In genomic region chr14:99075771-99076370, GRCh38 we compare ENCODE assay signal across 27 cellular contexts.
DNase-seq lines count a peak whose midpoint lies in the region; ATAC-seq and TF ChIP-seq lines count a peak whose summit lies in the region.
"Had no signal": no experiment of that assay in that cellular context is flagged by ENCODE, and none has a peak within 500 bp of the region (broad histone marks: within the 10 kb centered on the region; RNA-seq: fewer than 3 reads in every experiment).

No MANE protein-coding gene starts in this region.

- no peaks in the 10 kb centered on the region; the same call in 1 of the 2 replicates for H3K4me1 ChIP-seq in H9 (ENCODE audit: insufficient read depth, low read length)
- H3K4me1 ChIP-seq in mammary epithelial cell (ENCODE audit: insufficient read depth, low read length): no peaks in the 10 kb centered on the region
- H3K4me1 ChIP-seq in neutrophil (ENCODE audit: control insufficient read depth in 1 of 2, insufficient read depth in 1 of 2, low read depth in 1 of 2, low read length in 1 of 2): peaks cover 8 to 65% of the 10 kb centered on the region in 2 experiments
- H3K4me1 ChIP-seq in tibial artery: no peaks in the 10 kb centered on the region
- H3K4me1 ChIP-seq: Caco-2, lower lobe of right lung, SJSA1, upper lobe of right lung had no signal

- no peaks in the 10 kb centered on the region for H4K20me1 ChIP-seq in H9 (ENCODE audit: control insufficient read depth, insufficient read depth, insufficient read length)
- no peaks in the 10 kb centered on the region for H4K20me1 ChIP-seq in mammary epithelial cell (ENCODE audit: insufficient read depth, low read length)

- H3K79me2 ChIP-seq in H9 (ENCODE audit: insufficient read depth, low read length): no peaks in the 10 kb centered on the region
- H3K79me2 ChIP-seq in mammary epithelial cell (ENCODE audit: insufficient read depth, low read length): no peaks in the 10 kb centered on the region

- H3K4me1 Mint-ChIP-seq in H9 (no peaks in the 10 kb centered on the region), nephron progenitor cell (no peaks in the 10 kb centered on the region)

- H3K9me3 Mint-ChIP-seq in H9: peaks cover 0 to 13% of the 10 kb centered on the region in 2 experiments
- peaks cover 19% of the 10 kb centered on the region for H3K9me3 Mint-ChIP-seq in nephron progenitor cell

- in situ Hi-C loops in mammary epithelial cell (cut with MboI; ENCODE audit: low sequenced_read_pairs in 2 of 2): no loop called here

- TF ChIP-seq CTCF in H9 (conservative IDR thresholded peaks at IDR 0.05): no peak
- TF ChIP-seq CTCF in mammary epithelial cell (conservative IDR thresholded peaks at IDR 0.05 in 1 of 2, IDR thresholded peaks at IDR 0.05 in 1 of 2; ENCODE audit: extremely low read depth in 1 of 2, insufficient read depth in 1 of 2, low read depth in 1 of 2, low read length in 2 of 2): no peak
- no peak for TF ChIP-seq CTCF in neutrophil (IDR thresholded peaks at IDR 0.05)
- no peak for TF ChIP-seq CTCF in nephron progenitor cell (IDR thresholded peaks at IDR 0.05)
- TF ChIP-seq CTCF in tibial artery (IDR thresholded peaks at IDR 0.05): no peak

- no peak overlapping the region for H4K5ac ChIP-seq in H9 (ENCODE audit: insufficient read length, low read depth, low read length)

- no peak overlapping the region for H3K27ac Mint-ChIP-seq in H9
- no peak overlapping the region for H3K27ac Mint-ChIP-seq in nephron progenitor cell
- H3K27ac Mint-ChIP-seq: activated CD4-positive, alpha-beta T cell treated with anti-CD3 and anti-CD28 coated beads, Interleukin-2, amount 10 ng/mL, durations not matched to agents 24 days and 14 days; activated CD8-positive, alpha-beta memory T cell treated with anti-CD3 and anti-CD28 coated beads, Interleukin-2, amount 10 ng/mL, durations not matched to agents 7 days and 5 days; activated naive CD4-positive, alpha-beta T cell treated with anti-CD3 and anti-CD28 coated beads, Interleukin-2, amount 50 U/mL, for 24 hours; activated T-helper 1 cell treated with anti-CD3 and anti-CD28 coated beads, Interleukin-12 subunit alpha, Interleukin-12 subunit beta, Interleukin-2, Interleukin-4 antibody, amounts not matched to agents 30 ng/mL and 10 ng/mL and 1 ng/mL, durations not matched to agents 14 hours and 24 hours and 36 hours; T-helper 17 cell had no signal

- H3K4me3 Mint-ChIP-seq in H9 (no peak overlapping the region), nephron progenitor cell (no peak overlapping the region)
- H3K4me3 Mint-ChIP-seq: activated CD4-positive, alpha-beta T cell treated with anti-CD3 and anti-CD28 coated beads, Interleukin-2, amount 10 ng/mL, durations not matched to agents 24 days and 14 days; activated CD8-positive, alpha-beta memory T cell treated with anti-CD3 and anti-CD28 coated beads, Interleukin-2, amount 10 ng/mL, durations not matched to agents 7 days and 5 days; activated naive CD4-positive, alpha-beta T cell treated with anti-CD3 and anti-CD28 coated beads, Interleukin-2, amount 50 U/mL, for 24 hours; activated T-helper 1 cell treated with anti-CD3 and anti-CD28 coated beads, Interleukin-12 subunit alpha, Interleukin-12 subunit beta, Interleukin-2, Interleukin-4 antibody, amounts not matched to agents 30 ng/mL and 10 ng/mL and 1 ng/mL, durations not matched to agents 14 hours and 24 hours and 36 hours; T-helper 17 cell had no signal

- no peak overlapping the region for H4K8ac ChIP-seq in H9 (replicated peaks; ENCODE audit: insufficient read length, low read depth, low read length)

- no peaks in the 10 kb centered on the region for H3K27me3 Mint-ChIP-seq in H9 (ENCODE audit: low read depth)
- peaks cover 23% of the 10 kb centered on the region for H3K27me3 Mint-ChIP-seq in nephron progenitor cell (ENCODE audit: low read depth, poor library complexity)
- H3K27me3 Mint-ChIP-seq: activated CD4-positive, alpha-beta T cell treated with anti-CD3 and anti-CD28 coated beads, Interleukin-2, amount 10 ng/mL, durations not matched to agents 24 days and 14 days; activated CD8-positive, alpha-beta memory T cell treated with anti-CD3 and anti-CD28 coated beads, Interleukin-2, amount 10 ng/mL, durations not matched to agents 7 days and 5 days; activated naive CD4-positive, alpha-beta T cell treated with anti-CD3 and anti-CD28 coated beads, Interleukin-2, amount 50 U/mL, for 24 hours; T-helper 17 cell had no signal

- CTCF ChIA-PET in mammary epithelial cell (lab: Charles Lee; ENCODE audit: low non-redundant PET): no interaction called here

- H3K18ac ChIP-seq in H9 (ENCODE audit: insufficient read length, low read depth, low read length): no peak overlapping the region

- H3K79me1 ChIP-seq in H9 (ENCODE audit: insufficient read depth, low read depth, low read length, poor library complexity, severe bottlenecking): no peaks in the 10 kb centered on the region

- no peak overlapping the region for H4K91ac ChIP-seq in H9 (ENCODE audit: insufficient read length, low read depth, low read length)

- no peak overlapping the region for H3K14ac ChIP-seq in H9 (ENCODE audit: insufficient read depth, low read length)

- H3K4me3 ChIP-seq in mammary epithelial cell (replicated peaks in 1 of 3; ENCODE audit: insufficient read depth in 1 of 3, low read depth in 2 of 3, low read length in 3 of 3) (no peak overlapping the region), neutrophil (ENCODE audit: low read depth in 1 of 2, low read length in 1 of 2) (peak overlapping the region; percentile 50 to 66), tibial artery (no peak overlapping the region)
- H3K4me3 ChIP-seq: lower lobe of right lung, SJSA1, skin epidermis, upper lobe of right lung had no signal

- H3K56ac ChIP-seq in H9 (ENCODE audit: insufficient read length, low read depth, low read length): no peak overlapping the region

- H3K27me3 ChIP-seq in H9 (ENCODE audit: insufficient read depth, low read length) (no peaks in the 10 kb centered on the region), mammary epithelial cell (ENCODE audit: insufficient read depth, low read length) (no peaks in the 10 kb centered on the region), neutrophil (no peaks in the 10 kb centered on the region), tibial artery (no peaks in the 10 kb centered on the region)
- H3K27me3 ChIP-seq: SJSA1, upper lobe of right lung had no signal

- H3K9ac ChIP-seq in H9 (ENCODE audit: extremely low read depth, insufficient read length, low read length) (no peak overlapping the region), mammary epithelial cell (ENCODE audit: insufficient read depth, low read length) (no peak overlapping the region)

- no peaks in the 10 kb centered on the region for H3K36me3 ChIP-seq in mammary epithelial cell (ENCODE audit: insufficient read depth, low read length)
- H3K36me3 ChIP-seq in neutrophil: no peaks in the 10 kb centered on the region
- no peaks in the 10 kb centered on the region for H3K36me3 ChIP-seq in tibial artery
- H3K36me3 ChIP-seq: lower lobe of right lung, SJSA1, upper lobe of right lung had no signal

- intact Hi-C loops in mammary epithelial cell (cut with micrococcal nuclease): no loop called here
- intact Hi-C loops in tibial artery (cut with DNase I; ENCODE audit: low total_unique reads): no loop called here

- no peak overlapping the region for H2BK15ac ChIP-seq in H9 (ENCODE audit: low read depth, low read length)

- H3K9me3 ChIP-seq in H9 (ENCODE audit: control insufficient read depth, low read depth, low read length) (no peaks in the 10 kb centered on the region), mammary epithelial cell (replicated peaks; ENCODE audit: insufficient read depth, low read length) (no peaks in the 10 kb centered on the region), neutrophil (no peaks in the 10 kb centered on the region), tibial artery (peaks cover 0 to 9% (median 4%) of the 10 kb centered on the region in 3 donors)
- H3K9me3 ChIP-seq: Caco-2, lower lobe of right lung, SJSA1 had no signal

- H2BK12ac ChIP-seq in H9 (ENCODE audit: insufficient read length, low read depth, low read length): no peak overlapping the region

- no peak overlapping the region for H2BK5ac ChIP-seq in H9 (ENCODE audit: insufficient read length, low read length)

- no peak overlapping the region for H2BK20ac ChIP-seq in H9 (ENCODE audit: low read depth, low read length, poor library complexity, severe bottlenecking)

- dilution Hi-C loops in mammary epithelial cell (cut with HindIII; ENCODE audit: low sequenced_read_pairs): no loop called here

- no peak for ATAC-seq in HG03280 (IDR thresholded peaks at IDR 0.05; ENCODE audit: unreplicated experiment)
- ATAC-seq: activated CD8-positive, alpha-beta memory T cell treated with anti-CD3 and anti-CD28 coated beads, Interleukin-2, amount 10 ng/mL, durations not matched to agents 7 days and 5 days; lower lobe of right lung; T-helper 17 cell; upper lobe of right lung had no signal

- no peak overlapping the region for H3K4me2 ChIP-seq in H9 (ENCODE audit: insufficient read depth, insufficient read length, low read length)
- no peak overlapping the region for H3K4me2 ChIP-seq in mammary epithelial cell (ENCODE audit: insufficient read depth, low read depth, low read length)

- H2BK120ac ChIP-seq in H9 (ENCODE audit: low read depth, low read length, poor library complexity, severe bottlenecking): no peak overlapping the region

- H2AFZ ChIP-seq in H9 (ENCODE audit: low read length): no peak overlapping the region
- H2AFZ ChIP-seq in mammary epithelial cell (ENCODE audit: low read depth, low read length): no peak overlapping the region

- H3T11ph ChIP-seq in H9 (ENCODE audit: low read length): no peak overlapping the region

- no CpG with 5 or more reads among the region's 5 CpGs for WGBS in H9 (ENCODE audit: extremely low coverage, insufficient read length, low lambda C conversion rate)
- WGBS in mammary epithelial cell (ENCODE audit: low coverage, missing lambda C conversion rate): 88% methylated on average over 5 of the region's 5 CpGs

- H3K27ac ChIP-seq in H9 (ENCODE audit: insufficient read length, low read depth, low read length): no peak overlapping the region
- H3K27ac ChIP-seq in mammary epithelial cell (ENCODE audit: insufficient read depth, low read depth, low read length): no peak overlapping the region
- peak overlapping the region; percentile 85 for H3K27ac ChIP-seq in neutrophil
- no peak overlapping the region for H3K27ac ChIP-seq in tibial artery
- H3K27ac ChIP-seq: lower lobe of right lung, SJSA1, skin epidermis, upper lobe of right lung had no signal

- no TSS peak for BruUV-seq in mammary epithelial cell (replicated peaks; lab: Mats Ljungman, UMichigan)

- no peak overlapping the region for H3K23ac ChIP-seq in H9 (ENCODE audit: insufficient read length, low read depth, low read length)

- H3K4ac ChIP-seq in H9 (ENCODE audit: low read depth, low read length): no peak overlapping the region

- H3K36me3 Mint-ChIP-seq in H9 (ENCODE audit: insufficient read depth in 1 of 3, low read depth in 3 of 3) (0 out of 7 replicates have a peak, but pooled peaks cover 0 to 1% (median 0%) of the 10 kb centered on the region in 3 experiments), nephron progenitor cell (ENCODE audit: low read depth) (no peaks in the 10 kb centered on the region)

- DNase-seq in H9 (peak; percentile 5), NOMO-1 treated with DMSO at 0.1 percent for 48 hours (lab: John Stamatoyannopoulos, UW; ENCODE audit: unreplicated experiment) (peak; percentile 83), mammary epithelial cell (peak; percentile 16), nephron progenitor cell (no peak), tibial artery (no peak), iPS-NIHi11 (ENCODE audit: low spot score) (no peak)
- DNase-seq: activated CD4-positive, alpha-beta T cell treated with anti-CD3 and anti-CD28 coated beads, Interleukin-2, amount 10 ng/mL, durations not matched to agents 24 days and 14 days; activated CD8-positive, alpha-beta memory T cell treated with anti-CD3 and anti-CD28 coated beads, Interleukin-2, amount 10 ng/mL, durations not matched to agents 7 days and 5 days; Caco-2; caudate nucleus; DMS79 treated with DMSO at 0.1 percent for 48 hours; glutamatergic neuron; lower lobe of right lung; NCI-H1092; NCI-H1930; NCI-H226; NCI-H748 treated with DMSO at 0.1 percent for 48 hours; occipital lobe; stimulated activated CD4-positive, alpha-beta T cell treated with anti-CD3 and anti-CD28 coated beads, Interleukin-2, amount 100 ng/mL, for 24 hours; T-helper 17 cell; upper lobe of right lung had no signal

- no peaks in the 10 kb centered on the region for H3K23me2 ChIP-seq in H9 (ENCODE audit: insufficient read length, low read depth, low read length, poor library complexity, severe bottlenecking)

- no peak overlapping the region for H2AK5ac ChIP-seq in H9 (ENCODE audit: insufficient read length, low read length)

Comparison
In these comparisons a context has a peak if more than half of its experiments do, and no peak if none do; other contexts are left out.
1. DNase-seq: peak in H9 (single experiment), NOMO-1 treated with DMSO at 0.1 percent for 48 hours (single experiment) and mammary epithelial cell (single experiment); none in nephron progenitor cell (single experiment), tibial artery (0 of 2) and iPS-NIHi11 (single experiment).
2. H3K4me3 ChIP-seq: peak in neutrophil (2 of 2); none in mammary epithelial cell (0 of 3) and tibial artery (0 of 2).